7 cellular contexts compared by ENCODE assay signal in the genomic region with DNA sequence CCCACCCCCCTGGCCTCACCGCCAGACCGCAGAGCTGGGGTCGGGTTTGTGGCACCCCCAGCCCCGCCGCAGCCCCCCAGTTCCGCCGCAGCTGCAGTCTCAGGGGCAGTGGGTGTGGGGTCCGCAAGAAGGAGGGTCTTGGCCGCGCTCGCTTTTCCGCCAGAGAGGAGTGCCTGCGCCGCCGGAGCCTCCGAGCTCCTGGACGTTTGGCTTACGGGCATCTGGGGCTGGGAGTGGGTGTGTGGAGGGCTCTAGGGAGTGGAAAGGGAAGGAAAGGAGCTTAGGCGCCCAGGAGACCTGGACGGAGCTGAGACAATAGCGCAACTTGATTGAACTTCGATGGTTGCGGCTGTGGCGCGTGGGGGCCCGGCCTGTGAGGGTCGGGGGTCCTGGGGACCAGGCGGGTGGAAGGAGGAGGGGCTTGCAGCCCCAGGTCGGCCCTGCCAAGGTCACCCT.
DNase-seq lines count a peak whose midpoint lies in the region; ATAC-seq, FAIRE-seq and TF ChIP-seq lines count a peak whose summit lies in the region.

No MANE protein-coding gene starts in this region.

- H3K27ac ChIP-seq in skin epidermis: peak overlapping the region; percentile 19 to 94 (median 79)

- H3K4me1 Mint-ChIP-seq in HFFc6 (ENCODE audit: low read depth): peaks cover 95% of the 10 kb centered on the region
- peaks cover 5% of the 10 kb centered on the region for H3K4me1 Mint-ChIP-seq in activated T-helper 17 cell treated with anti-CD3 and anti-CD28 coated beads, Interleukin-2, amount 50 U/mL, for 72 hours

- peak overlapping the region; percentile 86 for H3K4me3 Mint-ChIP-seq in HFFc6
- peak overlapping the region; percentile 82 for H3K4me3 Mint-ChIP-seq in activated T-helper 17 cell treated with anti-CD3 and anti-CD28 coated beads, Interleukin-2, amount 50 U/mL, for 72 hours

- ATAC-seq in activated T-helper 17 cell treated with anti-CD3 and anti-CD28 coated beads, Interleukin-2, amount 50 U/mL, for 72 hours (replicated peaks): peak; percentile 43
- ATAC-seq in HG02840 (IDR thresholded peaks at IDR 0.05; ENCODE audit: low FRiP score, unreplicated experiment) (no peak), HG03571 (IDR thresholded peaks at IDR 0.05; ENCODE audit: unreplicated experiment) (no peak)

- H3K27ac Mint-ChIP-seq in HFFc6: peak overlapping the region; percentile 79
- peak overlapping the region; percentile 79 for H3K27ac Mint-ChIP-seq in activated T-helper 17 cell treated with anti-CD3 and anti-CD28 coated beads, Interleukin-2, amount 50 U/mL, for 72 hours

- H3K27me3 Mint-ChIP-seq in HFFc6 (ENCODE audit: insufficient read depth): peaks cover 9% of the 10 kb centered on the region
- peaks cover 3% of the 10 kb centered on the region for H3K27me3 Mint-ChIP-seq in activated T-helper 17 cell treated with anti-CD3 and anti-CD28 coated beads, Interleukin-2, amount 50 U/mL, for 72 hours

- H3K36me3 Mint-ChIP-seq in HFFc6 (ENCODE audit: low read depth): peaks cover under 1% of the 10 kb centered on the region; the same call in 1 of the 2 replicates
- H3K36me3 Mint-ChIP-seq in activated T-helper 17 cell treated with anti-CD3 and anti-CD28 coated beads, Interleukin-2, amount 50 U/mL, for 72 hours (ENCODE audit: low read depth): no peaks in the 10 kb centered on the region

- no peak for DNase-seq in HFFc6
- no peak for DNase-seq in D721Med (ENCODE audit: insufficient read length, low spot score)

- peak overlapping the region; percentile 73 for H3K4me3 ChIP-seq in iPS-11a (ENCODE audit: low read depth, low read length)
- peak overlapping the region; percentile 48 to 72 (median 59) for H3K4me3 ChIP-seq in skin epidermis

- no peak for FAIRE-seq in D721Med (lab: Jason Lieb, UNC)

- TF ChIP-seq CTCF in HFFc6 (IDR thresholded peaks at IDR 0.05): no peak
- TF ChIP-seq CTCF in D721Med (IDR thresholded peaks at IDR 0.05; ENCODE audit: insufficient read depth, missing control alignments): no peak

- H3K9me3 Mint-ChIP-seq in HFFc6: no peaks in the 10 kb centered on the region
- H3K9me3 Mint-ChIP-seq in activated T-helper 17 cell treated with anti-CD3 and anti-CD28 coated beads, Interleukin-2, amount 50 U/mL, for 72 hours: no peaks in the 10 kb centered on the region
